ENCODE assay signal across 11 cellular contexts in genomic region chr19:7701654-7702457, GRCh38. TPM values are rescaled to one million over a fixed set of nuclear protein-coding genes. Genes with fewer than 3 reads are reported as not detected.
DNase-seq lines count a peak whose midpoint lies in the region; ATAC-seq and TF ChIP-seq lines count a peak whose summit lies in the region.
"Had no signal": no experiment of that assay in that cellular context is flagged by ENCODE, and none has a peak within 500 bp of the region (broad histone marks: within the 10 kb centered on the region; RNA-seq: fewer than 3 reads in every experiment).

Gene FCER2 (minus strand): TSS chr19:7702131. CDS start chr19:7699760, 2,371 bp downstream.

- peak; percentile 43 for ATAC-seq in GM18519 (IDR thresholded peaks at IDR 0.05; ENCODE audit: low FRiP score, unreplicated experiment)
- peak; percentile 51 for ATAC-seq in GM21528 (IDR thresholded peaks at IDR 0.05; ENCODE audit: low FRiP score, unreplicated experiment)
- peak; percentile 41 for ATAC-seq in HG03439 (IDR thresholded peaks at IDR 0.05; ENCODE audit: unreplicated experiment)
- ATAC-seq: GM23338 had no signal

- H3K27ac Mint-ChIP-seq in nephron progenitor cell: peak within 1 kb of the TSS; percentile 27
- H3K27ac Mint-ChIP-seq: GM23338 had no signal

- H3K27me3 Mint-ChIP-seq in nephron progenitor cell (ENCODE audit: low read depth, poor library complexity): peaks cover 66% of the 10 kb centered on the region

- H3K9me3 Mint-ChIP-seq in nephron progenitor cell: no peaks in the 10 kb centered on the region
- H3K9me3 Mint-ChIP-seq: GM23338 had no signal

- in situ Hi-C loops in KBM-7 (cut with MboI; ENCODE audit: low pct_unique_long_range_greater_than_20kb, low sequenced_read_pairs): no loop called here

- TF ChIP-seq CTCF in nephron progenitor cell (IDR thresholded peaks at IDR 0.05) (no peak), BE2C (IDR thresholded peaks at IDR 0.05; ENCODE audit: low read depth, low read length) (no peak)

- peaks cover 20% of the 10 kb centered on the region for H3K27me3 ChIP-seq in BE2C

- H3K9me3 ChIP-seq in BE2C: no peaks in the 10 kb centered on the region

- no peak within 1 kb of the TSS for H3K4me3 Mint-ChIP-seq in nephron progenitor cell
- H3K4me3 Mint-ChIP-seq: GM23338 had no signal

- no peaks in the 10 kb centered on the region for H3K4me1 Mint-ChIP-seq in nephron progenitor cell

- DNase-seq in nephron progenitor cell (no peak), KBM-7 (no peak), BE2C (no peak), hypothalamus (lab: John Stamatoyannopoulos, UW) (no peak)
- no peak for DNase-seq in stimulated activated CD4-positive, alpha-beta T cell treated with anti-CD3 and anti-CD28 coated beads, Interleukin-15, amount 100 ng/mL, for 24 hours
- DNase-seq: dorsolateral prefrontal cortex, NCI-H446 had no signal

- no peaks in the 10 kb centered on the region for H3K4me1 ChIP-seq in BE2C

- H3K4me3 ChIP-seq in BE2C (ENCODE audit: low read depth, low read length): no peak within 1 kb of the TSS
- H3K4me3 ChIP-seq: dorsolateral prefrontal cortex, GM23338 had no signal

- H3K36me3 Mint-ChIP-seq in nephron progenitor cell (ENCODE audit: low read depth): no peaks in the 10 kb centered on the region

- H3K36me3 ChIP-seq in BE2C: no peaks in the 10 kb centered on the region

RNA-seq across cellular contexts. Expression of gene FCER2, which starts in this region (rescaled TPM):
- polyA plus RNA-seq in BE2C (2012; ENCODE audit: insufficient read depth, insufficient read length, low read depth): not detected
